Comparison of ENCODE assay signal across 1 cellular context in the genomic region with DNA sequence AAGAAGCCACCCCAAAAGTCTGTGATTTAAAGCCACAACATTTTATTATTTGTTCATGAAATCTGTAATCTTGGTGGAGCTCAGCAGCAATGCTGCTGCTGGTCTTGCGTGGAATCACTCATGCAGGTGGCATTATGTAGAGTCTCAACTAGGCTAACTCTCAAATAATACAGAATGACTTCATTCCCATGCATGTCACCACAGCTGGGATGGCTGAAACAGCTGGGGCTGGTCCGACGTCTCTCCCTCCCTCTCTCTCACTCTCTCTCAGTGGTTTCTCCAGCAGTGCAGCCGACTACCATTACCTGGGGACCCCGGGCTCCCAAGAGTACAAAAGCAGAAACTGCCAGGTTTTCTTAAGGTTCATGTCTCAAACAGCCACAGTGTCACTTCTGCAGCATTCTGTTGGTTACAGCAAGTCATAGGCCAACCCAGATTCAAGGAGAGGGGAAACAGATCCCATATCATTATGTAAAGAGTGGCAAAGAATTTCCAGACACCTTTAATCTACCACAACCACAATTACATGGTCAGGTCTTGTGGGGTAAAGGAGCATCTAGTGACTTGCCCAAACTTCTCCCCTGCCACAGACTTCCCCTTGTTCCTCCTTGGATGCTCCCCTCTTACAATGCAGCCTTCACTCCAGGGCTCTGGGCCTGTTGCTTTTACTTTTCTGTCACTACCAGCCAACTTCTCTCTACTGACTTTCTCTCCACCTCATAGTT.
TF ChIP-seq lines count a peak whose summit lies in the region.

No MANE protein-coding gene starts in this region.

TF ChIP-seq in WTC11, 78 proteins besides CTCF, POLR2A, EP300 and RAD21 (continued from another document):
- TF ChIP-seq, protein P1, sequence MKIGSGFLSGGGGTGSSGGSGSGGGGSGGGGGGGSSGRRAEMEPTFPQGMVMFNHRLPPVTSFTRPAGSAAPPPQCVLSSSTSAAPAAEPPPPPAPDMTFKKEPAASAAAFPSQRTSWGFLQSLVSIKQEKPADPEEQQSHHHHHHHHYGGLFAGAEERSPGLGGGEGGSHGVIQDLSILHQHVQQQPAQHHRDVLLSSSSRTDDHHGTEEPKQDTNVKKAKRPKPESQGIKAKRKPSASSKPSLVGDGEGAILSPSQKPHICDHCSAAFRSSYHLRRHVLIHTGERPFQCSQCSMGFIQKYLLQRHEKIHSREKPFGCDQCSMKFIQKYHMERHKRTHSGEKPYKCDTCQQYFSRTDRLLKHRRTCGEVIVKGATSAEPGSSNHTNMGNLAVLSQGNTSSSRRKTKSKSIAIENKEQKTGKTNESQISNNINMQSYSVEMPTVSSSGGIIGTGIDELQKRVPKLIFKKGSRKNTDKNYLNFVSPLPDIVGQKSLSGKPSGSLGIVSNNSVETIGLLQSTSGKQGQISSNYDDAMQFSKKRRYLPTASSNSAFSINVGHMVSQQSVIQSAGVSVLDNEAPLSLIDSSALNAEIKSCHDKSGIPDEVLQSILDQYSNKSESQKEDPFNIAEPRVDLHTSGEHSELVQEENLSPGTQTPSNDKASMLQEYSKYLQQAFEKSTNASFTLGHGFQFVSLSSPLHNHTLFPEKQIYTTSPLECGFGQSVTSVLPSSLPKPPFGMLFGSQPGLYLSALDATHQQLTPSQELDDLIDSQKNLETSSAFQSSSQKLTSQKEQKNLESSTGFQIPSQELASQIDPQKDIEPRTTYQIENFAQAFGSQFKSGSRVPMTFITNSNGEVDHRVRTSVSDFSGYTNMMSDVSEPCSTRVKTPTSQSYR (CRISPR knock-in tag; IDR thresholded peaks at IDR 0.05): no peak
- TF ChIP-seq RELA (CRISPR knock-in tag; IDR thresholded peaks at IDR 0.05; ENCODE audit: borderline replicate concordance) (no peak), E2F4 (CRISPR knock-in tag; IDR thresholded peaks at IDR 0.05; ENCODE audit: borderline replicate concordance, low read depth) (no peak), GRHL2 (CRISPR knock-in tag; IDR thresholded peaks at IDR 0.05; ENCODE audit: insufficient replicate concordance, severe bottlenecking) (no peak), RORB (CRISPR knock-in tag; IDR thresholded peaks at IDR 0.05) (no peak), TCF7 (CRISPR knock-in tag; IDR thresholded peaks at IDR 0.05; ENCODE audit: low read depth) (no peak), HMGA2 (CRISPR knock-in tag; IDR thresholded peaks at IDR 0.05) (no peak), EMX1 (CRISPR knock-in tag; IDR thresholded peaks at IDR 0.05) (no peak), KAT7 (CRISPR knock-in tag; IDR thresholded peaks at IDR 0.05; ENCODE audit: borderline replicate concordance) (no peak), SMAD3 (CRISPR knock-in tag; IDR thresholded peaks at IDR 0.05; ENCODE audit: borderline replicate concordance) (no peak)
- TF ChIP-seq, protein P2, sequence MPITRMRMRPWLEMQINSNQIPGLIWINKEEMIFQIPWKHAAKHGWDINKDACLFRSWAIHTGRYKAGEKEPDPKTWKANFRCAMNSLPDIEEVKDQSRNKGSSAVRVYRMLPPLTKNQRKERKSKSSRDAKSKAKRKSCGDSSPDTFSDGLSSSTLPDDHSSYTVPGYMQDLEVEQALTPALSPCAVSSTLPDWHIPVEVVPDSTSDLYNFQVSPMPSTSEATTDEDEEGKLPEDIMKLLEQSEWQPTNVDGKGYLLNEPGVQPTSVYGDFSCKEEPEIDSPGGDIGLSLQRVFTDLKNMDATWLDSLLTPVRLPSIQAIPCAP (CRISPR knock-in tag; IDR thresholded peaks at IDR 0.05): no peak
- TF ChIP-seq, protein P3, sequence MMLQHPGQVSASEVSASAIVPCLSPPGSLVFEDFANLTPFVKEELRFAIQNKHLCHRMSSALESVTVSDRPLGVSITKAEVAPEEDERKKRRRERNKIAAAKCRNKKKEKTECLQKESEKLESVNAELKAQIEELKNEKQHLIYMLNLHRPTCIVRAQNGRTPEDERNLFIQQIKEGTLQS (CRISPR knock-in tag; conservative IDR thresholded peaks at IDR 0.05): no peak
- TF ChIP-seq, protein P4, sequence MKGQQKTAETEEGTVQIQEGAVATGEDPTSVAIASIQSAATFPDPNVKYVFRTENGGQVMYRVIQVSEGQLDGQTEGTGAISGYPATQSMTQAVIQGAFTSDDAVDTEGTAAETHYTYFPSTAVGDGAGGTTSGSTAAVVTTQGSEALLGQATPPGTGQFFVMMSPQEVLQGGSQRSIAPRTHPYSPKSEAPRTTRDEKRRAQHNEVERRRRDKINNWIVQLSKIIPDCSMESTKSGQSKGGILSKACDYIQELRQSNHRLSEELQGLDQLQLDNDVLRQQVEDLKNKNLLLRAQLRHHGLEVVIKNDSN (CRISPR knock-in tag; IDR thresholded peaks at IDR 0.05): no peak
TF ChIP-seq in WTC11: peak in this region for 0.
